Comparison of ENCODE assay signal across 24 cellular contexts in genomic region chr19:49395581-49396407, GRCh38. TPM values are rescaled to one million over a fixed set of nuclear protein-coding genes. Genes with fewer than 3 reads are reported as not detected.
A peak's percentile ranks its signal among the peaks of the same experiment; 100 is the strongest.
DNase-seq lines count a peak whose midpoint lies in the region; ATAC-seq, FAIRE-seq and TF ChIP-seq lines count a peak whose summit lies in the region.
"Had no signal": no experiment of that assay in that cellular context is flagged by ENCODE, and none has a peak within 500 bp of the region (broad histone marks: within the 10 kb centered on the region; RNA-seq: fewer than 3 reads in every experiment).

No MANE protein-coding gene starts in this region.

- dilution Hi-C loops in IMR-90 (cut with HindIII; ENCODE audit: low sequenced_read_pairs, unreplicated experiment): no loop called here

- POLR2A ChIA-PET in IMR-90 (lab: Charles Lee; ENCODE audit: unreplicated experiment): no interaction called here

- CTCF ChIA-PET in IMR-90 (lab: Yijun Ruan, JAX): no interaction called here

- H2BK120ac ChIP-seq in IMR-90 (ENCODE audit: low read depth, low read length): no peak overlapping the region
- no peak overlapping the region for H2BK120ac ChIP-seq in mesendoderm (ENCODE audit: low read depth, low read length)

- H3K9me1 ChIP-seq in IMR-90 (ENCODE audit: insufficient read depth, low read length): no peaks in the 10 kb centered on the region

- H3K36me3 Mint-ChIP-seq in activated T-helper 17 cell treated with anti-CD3 and anti-CD28 coated beads, Interleukin-2, amount 50 U/mL, for 72 hours (ENCODE audit: low read depth): no peaks in the 10 kb centered on the region
- H3K36me3 Mint-ChIP-seq: activated naive CD4-positive, alpha-beta T cell treated with anti-CD3 and anti-CD28 coated beads, Interleukin-2, amount 50 U/mL, for 24 hours; CD8-positive, alpha-beta T cell; naive thymus-derived CD8-positive, alpha-beta T cell; stimulated activated naive B cell treated with anti-CD40 and anti-IgM and Interleukin-4, amounts not matched to agents 10 μg/mL and 1 μg/mL and 100 μg/mL, for 72 hours had no signal

- H2AFZ ChIP-seq in IMR-90 (replicated peaks; ENCODE audit: low read length, poor library complexity): no peak overlapping the region

- no peak overlapping the region for H3K14ac ChIP-seq in IMR-90 (replicated peaks; ENCODE audit: low read depth, low read length)

- WGBS in IMR-90 (ENCODE audit: extremely low coverage in 2 of 2, insufficient read length in 1 of 2), 2 experiments: 66% methylated on average over 9 of the region's 15 CpGs; no CpG with 5 or more reads in 1 of the 2 experiments
- WGBS in mesendoderm (ENCODE audit: extremely low coverage, insufficient coverage, low lambda C conversion rate): no CpG with 5 or more reads among the region's 15 CpGs

- no peak overlapping the region for H4K8ac ChIP-seq in IMR-90 (ENCODE audit: low read depth in 2 of 2, low read length in 2 of 2)
- H4K8ac ChIP-seq in mesendoderm (ENCODE audit: low read depth, low read length): no peak overlapping the region

- H2BK15ac ChIP-seq in IMR-90 (ENCODE audit: low read depth, low read length) (no peak overlapping the region), mesendoderm (replicated peaks; ENCODE audit: low read depth) (no peak overlapping the region)

- H4K5ac ChIP-seq in IMR-90 (ENCODE audit: low read depth, low read length): no peak overlapping the region
- H4K5ac ChIP-seq in mesendoderm (ENCODE audit: low read length): no peak overlapping the region

- no peak overlapping the region for H3K23ac ChIP-seq in IMR-90 (ENCODE audit: low read depth, low read length)
- no peak overlapping the region for H3K23ac ChIP-seq in mesendoderm (ENCODE audit: low read length)

- no peak overlapping the region for H3K4me2 ChIP-seq in IMR-90 (ENCODE audit: low read depth, low read length)
- H3K4me2 ChIP-seq in mesendoderm (ENCODE audit: low read length): no peak overlapping the region

- FAIRE-seq in D721Med (lab: Jason Lieb, UNC): no peak

- TF ChIP-seq CTCF in D721Med (IDR thresholded peaks at IDR 0.05; ENCODE audit: insufficient read depth, missing control alignments) (no peak), IMR-90 (conservative IDR thresholded peaks at IDR 0.05; ENCODE audit: low read depth, low read length) (no peak)

- peak overlapping the region; percentile 13 for H2AK9ac ChIP-seq in IMR-90 (replicated peaks; ENCODE audit: low read depth, low read length, poor library complexity)

- H3K18ac ChIP-seq in IMR-90 (ENCODE audit: low read depth, low read length): no peak overlapping the region
- H3K18ac ChIP-seq in mesendoderm (ENCODE audit: low read length): no peak overlapping the region

- H4K20me1 ChIP-seq in IMR-90 (ENCODE audit: insufficient read depth, low read length): no peaks in the 10 kb centered on the region

- H3K27me3 ChIP-seq in IMR-90 (ENCODE audit: control insufficient read depth, insufficient read depth, low read length) (peaks cover 60% of the 10 kb centered on the region), mesendoderm (ENCODE audit: insufficient read depth, low read length, poor library complexity) (no peaks in the 10 kb centered on the region)

- no peak overlapping the region; the same call in 1 of the 2 replicates for H3K56ac ChIP-seq in IMR-90 (ENCODE audit: extremely low read depth, insufficient read depth, low read length)
- peak overlapping the region; percentile 6 for H3K56ac ChIP-seq in mesendoderm (ENCODE audit: low read length)

- H3K4me3 ChIP-seq in IMR-90 (ENCODE audit: insufficient read depth, low read depth, low read length) (no peak overlapping the region), mesendoderm (ENCODE audit: low read length) (no peak overlapping the region)
- H3K4me3 ChIP-seq: esophagus muscularis mucosa, MG63, thoracic aorta had no signal

- no peak overlapping the region for H3K4me3 Mint-ChIP-seq in activated T-helper 17 cell treated with anti-CD3 and anti-CD28 coated beads, Interleukin-2, amount 50 U/mL, for 72 hours
- H3K4me3 Mint-ChIP-seq: activated naive CD4-positive, alpha-beta T cell treated with anti-CD3 and anti-CD28 coated beads, Interleukin-2, amount 50 U/mL, for 24 hours; activated T-cell treated with anti-CD3 and anti-CD28 coated beads, Interleukin-2, amount 50 U/mL, for 72 hours; CD8-positive, alpha-beta T cell; effector memory CD8-positive, alpha-beta T cell; stimulated activated naive B cell treated with anti-CD40 and anti-IgM and Interleukin-4, amounts not matched to agents 10 μg/mL and 1 μg/mL and 100 μg/mL, for 72 hours had no signal

- H4K91ac ChIP-seq in IMR-90 (ENCODE audit: insufficient read depth, low read depth, low read length): no peak overlapping the region

- H3K4me1 ChIP-seq in IMR-90 (ENCODE audit: control insufficient read depth, insufficient read depth, low read length) (no peaks in the 10 kb centered on the region), mesendoderm (ENCODE audit: control insufficient read depth, low read depth, low read length) (no peaks in the 10 kb centered on the region)

- H3K9me3 Mint-ChIP-seq in activated T-helper 17 cell treated with anti-CD3 and anti-CD28 coated beads, Interleukin-2, amount 50 U/mL, for 72 hours: no peaks in the 10 kb centered on the region
- H3K9me3 Mint-ChIP-seq: activated naive CD4-positive, alpha-beta T cell treated with anti-CD3 and anti-CD28 coated beads, Interleukin-2, amount 50 U/mL, for 24 hours; activated T-cell treated with anti-CD3 and anti-CD28 coated beads, Interleukin-2, amount 50 U/mL, for 72 hours; CD8-positive, alpha-beta T cell; effector memory CD8-positive, alpha-beta T cell; naive thymus-derived CD8-positive, alpha-beta T cell; stimulated activated naive B cell treated with anti-CD40 and anti-IgM and Interleukin-4, amounts not matched to agents 10 μg/mL and 1 μg/mL and 100 μg/mL, for 72 hours had no signal

- no peaks in the 10 kb centered on the region for H3K27me3 Mint-ChIP-seq in activated T-helper 17 cell treated with anti-CD3 and anti-CD28 coated beads, Interleukin-2, amount 50 U/mL, for 72 hours
- H3K27me3 Mint-ChIP-seq: activated naive CD4-positive, alpha-beta T cell treated with anti-CD3 and anti-CD28 coated beads, Interleukin-2, amount 50 U/mL, for 24 hours; effector memory CD8-positive, alpha-beta T cell had no signal

- intact Hi-C loops in IMR-90 (cut with micrococcal nuclease): no loop called here

- DNase-seq in D721Med (ENCODE audit: insufficient read length, low spot score) (peak; percentile 73), IMR-90 (no peak), mesendoderm (no peak), 8988T (no peak), NCI-H128 (lab: John Stamatoyannopoulos, UW; ENCODE audit: unreplicated experiment) (no peak)
- no peak for DNase-seq in stimulated activated CD4-positive, alpha-beta T cell treated with anti-CD3 and anti-CD28 coated beads, Interleukin-12 subunit alpha, Interleukin-12 subunit beta, amount 100 ng/mL, for 4 hours
- DNase-seq: activated CD4-positive, CD25-positive, alpha-beta regulatory T cell; activated T-cell treated with anti-CD3 and anti-CD28 coated beads, Interleukin-2, amount 50 U/mL, for 72 hours; CD8-positive, alpha-beta T cell; DND-41; effector memory CD8-positive, alpha-beta T cell; kidney glomerular epithelial cell; MG63; naive thymus-derived CD8-positive, alpha-beta T cell; NCI-H187; NCI-H446 treated with DMSO at 0.1 percent for 48 hours; stimulated activated CD4-positive, alpha-beta T cell treated with anti-CD3 and anti-CD28 coated beads, Interleukin-1b, Interleukin-23, amount 100 ng/mL, for 48 hours; stimulated activated naive B cell treated with anti-CD40 and anti-IgM and Interleukin-4, amounts not matched to agents 10 μg/mL and 1 μg/mL and 100 μg/mL, for 72 hours had no signal

- H3K27ac ChIP-seq in IMR-90 (ENCODE audit: insufficient read depth, low read length) (no peak overlapping the region), mesendoderm (ENCODE audit: low read depth, low read length) (no peak overlapping the region)
- H3K27ac ChIP-seq: esophagus muscularis mucosa, HL-60, RWPE1, thoracic aorta had no signal

- H3K79me1 ChIP-seq in IMR-90 (ENCODE audit: low read depth in 1 of 2, low read length in 2 of 2): no peaks in the 10 kb centered on the region
- no peaks in the 10 kb centered on the region for H3K79me1 ChIP-seq in mesendoderm (ENCODE audit: low read length)

- TF ChIP-seq RAD21 in IMR-90 (IDR thresholded peaks at IDR 0.05; ENCODE audit: low read length): no peak

- H3K9ac ChIP-seq in IMR-90 (ENCODE audit: low read depth, low read length) (no peak overlapping the region), mesendoderm (ENCODE audit: low read length) (no peak overlapping the region)

- H3K79me2 ChIP-seq in mesendoderm (ENCODE audit: control insufficient read depth, insufficient read depth, low read length): no peaks in the 10 kb centered on the region

- no peak overlapping the region for H2BK20ac ChIP-seq in IMR-90 (ENCODE audit: low read depth, low read length)

- H3K36me3 ChIP-seq in IMR-90 (ENCODE audit: control insufficient read depth, insufficient read depth, low read length) (no peaks in the 10 kb centered on the region), mesendoderm (ENCODE audit: control insufficient read depth, insufficient read depth, low read length) (no peaks in the 10 kb centered on the region)
- H3K36me3 ChIP-seq: esophagus muscularis mucosa, MG63, thoracic aorta had no signal

- H3K4me1 Mint-ChIP-seq in activated T-helper 17 cell treated with anti-CD3 and anti-CD28 coated beads, Interleukin-2, amount 50 U/mL, for 72 hours: peaks cover 19% of the 10 kb centered on the region

- ATAC-seq in IMR-90 (ENCODE audit: low read depth): no peak
- ATAC-seq in activated T-helper 17 cell treated with anti-CD3 and anti-CD28 coated beads, Interleukin-2, amount 50 U/mL, for 72 hours (replicated peaks): no peak
- ATAC-seq: activated T-cell treated with anti-CD3 and anti-CD28 coated beads, Interleukin-2, amount 50 U/mL, for 72 hours; CD8-positive, alpha-beta T cell; effector memory CD8-positive, alpha-beta T cell; naive thymus-derived CD8-positive, alpha-beta T cell; stimulated activated naive B cell treated with anti-CD40 and anti-IgM and Interleukin-4, amounts not matched to agents 10 μg/mL and 1 μg/mL and 100 μg/mL, for 72 hours had no signal

- no peak overlapping the region for H2BK5ac ChIP-seq in IMR-90 (ENCODE audit: low read depth, low read length, poor library complexity, severe bottlenecking)
- no peak overlapping the region for H2BK5ac ChIP-seq in mesendoderm (ENCODE audit: low read length)

- peak overlapping the region; percentile 17 for H3K27ac Mint-ChIP-seq in activated T-helper 17 cell treated with anti-CD3 and anti-CD28 coated beads, Interleukin-2, amount 50 U/mL, for 72 hours
- H3K27ac Mint-ChIP-seq: activated naive CD4-positive, alpha-beta T cell treated with anti-CD3 and anti-CD28 coated beads, Interleukin-2, amount 50 U/mL, for 24 hours; activated T-cell treated with anti-CD3 and anti-CD28 coated beads, Interleukin-2, amount 50 U/mL, for 72 hours; CD8-positive, alpha-beta T cell; effector memory CD8-positive, alpha-beta T cell; stimulated activated naive B cell treated with anti-CD40 and anti-IgM and Interleukin-4, amounts not matched to agents 10 μg/mL and 1 μg/mL and 100 μg/mL, for 72 hours had no signal

- H3K4ac ChIP-seq in IMR-90 (ENCODE audit: low read depth, low read length) (no peak overlapping the region), mesendoderm (ENCODE audit: low read depth, low read length) (no peak overlapping the region)

- TF ChIP-seq POLR2A in IMR-90 (IDR thresholded peaks at IDR 0.05; ENCODE audit: low read depth, low read length): no peak

- no peaks in the 10 kb centered on the region for H3K9me3 ChIP-seq in IMR-90 (ENCODE audit: control insufficient read depth, insufficient read depth, low read length)
- H3K9me3 ChIP-seq: esophagus muscularis mucosa, MG63, thoracic aorta had no signal

- BruUV-seq in IMR-90 (replicated peaks; lab: Mats Ljungman, UMichigan): no TSS peak

- in situ Hi-C loops in IMR-90 (cut with MboI; ENCODE audit: low sequenced_read_pairs): loop anchor here (10.0 kb wide), 1 partner anchor 49 kb away; the partner anchor contains the start of gene SLC17A7

- H2AK5ac ChIP-seq in IMR-90 (ENCODE audit: low read depth, low read length): no peak overlapping the region
- no peak overlapping the region for H2AK5ac ChIP-seq in mesendoderm (ENCODE audit: low read length)

RNA-seq across cellular contexts. Expression of gene KASH5, which starts 7.7 kb away (rescaled TPM):
- not detected in 2 replicates for total RNA-seq in IMR-90 (2012; rRNA removed)
- not detected in 2 replicates for polyA plus RNA-seq in IMR-90 (2012; rRNA removed)
- not detected in 2 replicates for polyA plus RNA-seq in IMR-90 (2012; cell fraction: cytosol; rRNA removed)
- 0.05 TPM in 1 of 2 replicates, not detected in the other for polyA plus RNA-seq in IMR-90 (2012; cell fraction: nucleus; rRNA removed; ENCODE audit: low replicate concordance)
- 1 to 10 TPM in 1 of 2 donors, not detected in 1; 1.1 TPM for total RNA-seq in activated T-helper 17 cell treated with anti-CD3 and anti-CD28 coated beads, Interleukin-2, amount 50 U/mL, for 72 hours
- polyA plus RNA-seq in mesendoderm (2013, experiment 1 of 2): not detected
- 0.03 TPM for polyA plus RNA-seq in mesendoderm (2013, experiment 2 of 2)
- total RNA-seq: CD8-positive, alpha-beta T cell; esophagus muscularis mucosa; thoracic aorta had no signal

RNA-seq across cellular contexts. Expression of gene PTH2, which starts 27.4 kb away (rescaled TPM):
- not detected in 2 replicates for total RNA-seq in IMR-90 (2012; rRNA removed)
- not detected in 2 replicates for polyA plus RNA-seq in IMR-90 (2012; rRNA removed)
- polyA plus RNA-seq in IMR-90 (2012; cell fraction: cytosol; rRNA removed): not detected in 2 replicates
- not detected in 2 replicates for polyA plus RNA-seq in IMR-90 (2012; cell fraction: nucleus; rRNA removed; ENCODE audit: low replicate concordance)
- not detected for total RNA-seq in activated T-helper 17 cell treated with anti-CD3 and anti-CD28 coated beads, Interleukin-2, amount 50 U/mL, for 72 hours
- polyA plus RNA-seq in mesendoderm (2013, experiment 1 of 2): not detected
- polyA plus RNA-seq in mesendoderm (2013, experiment 2 of 2): not detected
- total RNA-seq: activated T-cell treated with anti-CD3 and anti-CD28 coated beads, Interleukin-2, amount 50 U/mL, for 72 hours; CD8-positive, alpha-beta T cell; esophagus muscularis mucosa; naive thymus-derived CD8-positive, alpha-beta T cell; thoracic aorta had no signal
- polyA plus RNA-seq: naive thymus-derived CD8-positive, alpha-beta T cell had no signal

RNA-seq across cellular contexts. Expression of gene GFY, which starts 29.4 kb away (rescaled TPM):
- not detected in 2 replicates for total RNA-seq in IMR-90 (2012; rRNA removed)
- polyA plus RNA-seq in IMR-90 (2012; rRNA removed): not detected in 2 replicates
- not detected in 2 replicates for polyA plus RNA-seq in IMR-90 (2012; cell fraction: cytosol; rRNA removed)
- polyA plus RNA-seq in IMR-90 (2012; cell fraction: nucleus; rRNA removed; ENCODE audit: low replicate concordance): not detected in 2 replicates
- total RNA-seq in activated T-helper 17 cell treated with anti-CD3 and anti-CD28 coated beads, Interleukin-2, amount 50 U/mL, for 72 hours: not detected
- 0.29 TPM for polyA plus RNA-seq in mesendoderm (2013, experiment 1 of 2)
- 0.39 TPM for polyA plus RNA-seq in mesendoderm (2013, experiment 2 of 2)
- total RNA-seq: activated T-cell treated with anti-CD3 and anti-CD28 coated beads, Interleukin-2, amount 50 U/mL, for 72 hours; CD8-positive, alpha-beta T cell; esophagus muscularis mucosa; naive thymus-derived CD8-positive, alpha-beta T cell; thoracic aorta had no signal
- polyA plus RNA-seq: naive thymus-derived CD8-positive, alpha-beta T cell had no signal

RNA-seq across cellular contexts. Expression of gene DKKL1, which starts 32.1 kb away (rescaled TPM):
- not detected in 2 replicates for total RNA-seq in IMR-90 (2012; rRNA removed)
- 0.67 TPM in 2 replicates for polyA plus RNA-seq in IMR-90 (2012; rRNA removed)
- 0.25 and 0.31 TPM in 2 replicates for polyA plus RNA-seq in IMR-90 (2012; cell fraction: cytosol; rRNA removed)
- 0.20 and 0.29 TPM in 2 replicates for polyA plus RNA-seq in IMR-90 (2012; cell fraction: nucleus; rRNA removed; ENCODE audit: low replicate concordance)
- total RNA-seq in activated T-helper 17 cell treated with anti-CD3 and anti-CD28 coated beads, Interleukin-2, amount 50 U/mL, for 72 hours: not detected
- 1.4 TPM for polyA plus RNA-seq in mesendoderm (2013, experiment 1 of 2)
- polyA plus RNA-seq in mesendoderm (2013, experiment 2 of 2): 1.5 TPM
- total RNA-seq: activated T-cell treated with anti-CD3 and anti-CD28 coated beads, Interleukin-2, amount 50 U/mL, for 72 hours; CD8-positive, alpha-beta T cell; naive thymus-derived CD8-positive, alpha-beta T cell had no signal
- polyA plus RNA-seq: naive thymus-derived CD8-positive, alpha-beta T cell had no signal

RNA-seq across cellular contexts. Expression of gene TEAD2, which starts 33.6 kb away (rescaled TPM):
- total RNA-seq in IMR-90 (2012; rRNA removed): 30.8 and 31.7 TPM in 2 replicates
- polyA plus RNA-seq in IMR-90 (2012; rRNA removed): 33.6 and 37.6 TPM in 2 replicates
- 30.8 and 35.5 TPM in 2 replicates for polyA plus RNA-seq in IMR-90 (2012; cell fraction: cytosol; rRNA removed)
- polyA plus RNA-seq in IMR-90 (2012; cell fraction: nucleus; rRNA removed; ENCODE audit: low replicate concordance): 30.3 and 49.5 TPM in 2 replicates
- under 1 TPM in 1 of 2 donors, not detected in 1; 0.16 TPM for total RNA-seq in activated T-helper 17 cell treated with anti-CD3 and anti-CD28 coated beads, Interleukin-2, amount 50 U/mL, for 72 hours
- 163 TPM for polyA plus RNA-seq in mesendoderm (2013, experiment 1 of 2)
- polyA plus RNA-seq in mesendoderm (2013, experiment 2 of 2): 145 TPM
- total RNA-seq: activated T-cell treated with anti-CD3 and anti-CD28 coated beads, Interleukin-2, amount 50 U/mL, for 72 hours; CD8-positive, alpha-beta T cell had no signal
